ENCODE assay signal across 16 cellular contexts in genomic region chr2:237257471-237257951, GRCh38.
DNase-seq lines count a peak whose midpoint lies in the region; ATAC-seq, FAIRE-seq and TF ChIP-seq lines count a peak whose summit lies in the region.
"Had no signal": no experiment of that assay in that cellular context is flagged by ENCODE, and none has a peak within 500 bp of the region (broad histone marks: within the 10 kb centered on the region; RNA-seq: fewer than 3 reads in every experiment).

No MANE protein-coding gene starts in this region.

- no peak for TF ChIP-seq RAD21 in SK-N-SH (IDR thresholded peaks at IDR 0.05; ENCODE audit: low read length)

- H3K27ac ChIP-seq in SK-N-SH (ENCODE audit: low read depth in 2 of 2, low read length in 1 of 2) (peak overlapping the region in 1 of 2 experiments; percentile 95; a peak in 2 of 4 replicates), esophagus squamous epithelium (peak overlapping the region; percentile 11 to 87 (median 68)), osteoblast (ENCODE audit: low read depth, low read length) (peak overlapping the region; percentile 88)
- H3K27ac ChIP-seq: 22Rv1, HL-60 had no signal

- CTCF ChIA-PET in SK-N-SH (lab: Yijun Ruan, JAX): interaction anchor here (1.2 to 3.0 kb wide), 4 partner anchors 9 to 153 kb away, joined by 3 to 9 read pairs (median 6); no protein-coding TSS in a partner anchor

- DNase-seq in SK-N-SH: no peak
- no peak for DNase-seq in esophagus squamous epithelium (lab: John Stamatoyannopoulos, UW)
- DNase-seq in osteoblast (ENCODE audit: insufficient read length, low spot score, missing footprints): no peak
- no peak for DNase-seq in superior temporal gyrus (ENCODE audit: extremely low spot score)
- DNase-seq in HTR-8/SVneo (ENCODE audit: insufficient read length, low spot score): no peak
- DNase-seq in NCI-H345 (lab: John Stamatoyannopoulos, UW): no peak
- DNase-seq: activated CD4-positive, alpha-beta T cell treated with anti-CD3 and anti-CD28 coated beads, Interleukin-2, amount 10 ng/mL, durations not matched to agents 24 days and 14 days; activated gamma-delta T cell treated with Interleukin-2 at 50 U/mL for 16 hours; DMS79; midbrain; NCI-H510A had no signal

- 82% methylated on average over 10 of the region's 10 CpGs for WGBS in SK-N-SH (ENCODE audit: low lambda C conversion rate)
- 49 to 60% methylated on average over 10 of the region's 10 CpGs for WGBS in esophagus squamous epithelium, 2 donors

- H2AFZ ChIP-seq in SK-N-SH (ENCODE audit: low read depth) (peak overlapping the region; percentile 48; the same call in 1 of the 2 replicates), osteoblast (ENCODE audit: low read length) (peak overlapping the region; percentile 42)

- POLR2A ChIA-PET in SK-N-SH (lab: Yijun Ruan, JAX): no interaction called here

- H3K4me1 ChIP-seq in SK-N-SH (ENCODE audit: control insufficient read depth in 1 of 2, insufficient read depth in 2 of 2, low read depth in 1 of 2, low read length in 1 of 2) (peaks cover 0 to 35% of the 10 kb centered on the region in 2 experiments), esophagus squamous epithelium (peaks cover 0 to 45% (median 4%) of the 10 kb centered on the region in 3 donors), osteoblast (ENCODE audit: insufficient read depth, low read length) (peaks cover 74% of the 10 kb centered on the region)

- H3K4me2 ChIP-seq in SK-N-SH (no peak overlapping the region), osteoblast (ENCODE audit: insufficient read depth, low read length) (no peak overlapping the region)

- no peak for TF ChIP-seq POLR2A in esophagus squamous epithelium (IDR thresholded peaks at IDR 0.05)

- H3K27me3 ChIP-seq in SK-N-SH (ENCODE audit: insufficient read depth): no peaks in the 10 kb centered on the region
- peaks cover 0 to 7% (median 0%) of the 10 kb centered on the region in 4 donors for H3K27me3 ChIP-seq in esophagus squamous epithelium
- H3K27me3 ChIP-seq in osteoblast (ENCODE audit: insufficient read depth, low read length): no peaks in the 10 kb centered on the region

- no peak for TF ChIP-seq EP300 in SK-N-SH (IDR thresholded peaks at IDR 0.05; ENCODE audit: borderline replicate concordance in 1 of 2, low read depth in 1 of 2, low read length in 1 of 2)

- H3K4me3 ChIP-seq in SK-N-SH (ENCODE audit: low read depth in 2 of 2, low read length in 1 of 2) (no peak overlapping the region), esophagus squamous epithelium (no peak overlapping the region), osteoblast (ENCODE audit: insufficient read depth, low read length) (no peak overlapping the region)

- no peak for FAIRE-seq in HTR-8/SVneo (lab: Jason Lieb, UNC)
- FAIRE-seq: GM18507 had no signal

- H3F3A ChIP-seq in SK-N-SH (replicated peaks; ENCODE audit: insufficient read depth): peaks cover 29% of the 10 kb centered on the region

- peak overlapping the region; percentile 35; the same call in 1 of the 2 replicates for H3K9ac ChIP-seq in SK-N-SH

- H3K9me3 ChIP-seq in SK-N-SH: no peaks in the 10 kb centered on the region
- H3K9me3 ChIP-seq in esophagus squamous epithelium: no peaks in the 10 kb centered on the region
- H3K9me3 ChIP-seq in osteoblast (ENCODE audit: low read depth, low read length): no peaks in the 10 kb centered on the region

- intact Hi-C loops in esophagus squamous epithelium (cut with DNase I): no loop called here

- ATAC-seq in SK-N-SH treated with all-trans-retinoic acid at 6 μM for 48 hours (no peak), GM18870 (IDR thresholded peaks at IDR 0.05; ENCODE audit: unreplicated experiment) (no peak)

- H3K36me3 ChIP-seq in SK-N-SH (replicated peaks in 1 of 2; ENCODE audit: control insufficient read depth in 1 of 2, insufficient read depth in 2 of 2, low read length in 1 of 2) (no peaks in the 10 kb centered on the region), esophagus squamous epithelium (no peaks in the 10 kb centered on the region), osteoblast (ENCODE audit: insufficient read depth, low read length) (no peaks in the 10 kb centered on the region)

- H3K9me2 ChIP-seq in SK-N-SH: no peaks in the 10 kb centered on the region

- no peaks in the 10 kb centered on the region for H3K79me2 ChIP-seq in SK-N-SH (ENCODE audit: insufficient read depth)
- H3K79me2 ChIP-seq in osteoblast (ENCODE audit: insufficient read depth, low read length): no peaks in the 10 kb centered on the region

- H4K20me1 ChIP-seq in SK-N-SH (ENCODE audit: insufficient read depth): no peaks in the 10 kb centered on the region
- no peaks in the 10 kb centered on the region for H4K20me1 ChIP-seq in osteoblast (ENCODE audit: insufficient read depth, low read length)

- TF ChIP-seq CTCF in SK-N-SH (IDR thresholded peaks at IDR 0.05) (no peak), esophagus squamous epithelium (IDR thresholded peaks at IDR 0.05) (no peak), osteoblast (IDR thresholded peaks at IDR 0.05; ENCODE audit: extremely low read depth, low read depth, low read length) (no peak)

TF ChIP-seq in SK-N-SH, 30 proteins besides CTCF, POLR2A, EP300 and RAD21:
- TF ChIP-seq PBX3 (IDR thresholded peaks at IDR 0.05) (no peak), NFIC (IDR thresholded peaks at IDR 0.05; ENCODE audit: borderline replicate concordance) (no peak), TCF12 (IDR thresholded peaks at IDR 0.05) (no peak), SIN3A (IDR thresholded peaks at IDR 0.05; ENCODE audit: borderline replicate concordance, low read depth, low read length) (no peak), MEF2A (IDR thresholded peaks at IDR 0.05; ENCODE audit: borderline replicate concordance, low read depth) (no peak), GABPA (IDR thresholded peaks at IDR 0.05; ENCODE audit: low read depth) (no peak), IRF3 (IDR thresholded peaks at IDR 0.05; ENCODE audit: low read depth, low read length) (no peak)

TF ChIP-seq in SK-N-SH treated with all-trans-retinoic acid at 6 μM for 48 hours, 23 proteins besides CTCF, POLR2A, EP300 and RAD21:
- TF ChIP-seq GLIS3 (CRISPR knock-in tag; IDR thresholded peaks at IDR 0.05) (no peak), PPARA (CRISPR knock-in tag; IDR thresholded peaks at IDR 0.05; ENCODE audit: borderline replicate concordance) (no peak), TOX (CRISPR knock-in tag; IDR thresholded peaks at IDR 0.05; ENCODE audit: borderline replicate concordance) (no peak), SNAI2 (CRISPR knock-in tag; IDR thresholded peaks at IDR 0.05) (no peak), POU6F1 (CRISPR knock-in tag; IDR thresholded peaks at IDR 0.05; ENCODE audit: borderline replicate concordance, low read depth) (no peak), TCF4 (CRISPR knock-in tag; IDR thresholded peaks at IDR 0.05; ENCODE audit: borderline replicate concordance) (no peak), TSHZ2 (CRISPR knock-in tag; IDR thresholded peaks at IDR 0.05) (no peak)
